1 cellular context compared by ENCODE assay signal in genomic region chr22:26589845-26590524, GRCh38.
TF ChIP-seq lines count a peak whose summit lies in the region.

Gene TPST2, minus strand, starts transcription at chr22:26590132. Its CDS starts 48,502 bp downstream, at chr22:26541630.

TF ChIP-seq in WTC11, 78 proteins besides CTCF, POLR2A, EP300 and RAD21 (continued from another document):
- TF ChIP-seq TP53 (CRISPR knock-in tag; IDR thresholded peaks at IDR 0.05) (peak; percentile 77; the same call in 1 of the 2 replicates), ZNF317 (CRISPR knock-in tag; IDR thresholded peaks at IDR 0.05; ENCODE audit: borderline replicate concordance, low read depth) (no peak), NFATC4 (CRISPR knock-in tag; IDR thresholded peaks at IDR 0.05) (no peak), HMGA2 (CRISPR knock-in tag; IDR thresholded peaks at IDR 0.05) (no peak), JAZF1 (CRISPR knock-in tag; IDR thresholded peaks at IDR 0.05) (no peak), TEAD1 (CRISPR knock-in tag; IDR thresholded peaks at IDR 0.05) (0 out of 2 replicates have a peak, but pooled peaks have one; percentile 64), ZNF232 (CRISPR knock-in tag; IDR thresholded peaks at IDR 0.05) (no peak), SP1 (CRISPR knock-in tag; conservative IDR thresholded peaks at IDR 0.05) (peak; percentile 79), IRF1 (CRISPR knock-in tag; IDR thresholded peaks at IDR 0.05) (no peak)
- TF ChIP-seq, protein P1, sequence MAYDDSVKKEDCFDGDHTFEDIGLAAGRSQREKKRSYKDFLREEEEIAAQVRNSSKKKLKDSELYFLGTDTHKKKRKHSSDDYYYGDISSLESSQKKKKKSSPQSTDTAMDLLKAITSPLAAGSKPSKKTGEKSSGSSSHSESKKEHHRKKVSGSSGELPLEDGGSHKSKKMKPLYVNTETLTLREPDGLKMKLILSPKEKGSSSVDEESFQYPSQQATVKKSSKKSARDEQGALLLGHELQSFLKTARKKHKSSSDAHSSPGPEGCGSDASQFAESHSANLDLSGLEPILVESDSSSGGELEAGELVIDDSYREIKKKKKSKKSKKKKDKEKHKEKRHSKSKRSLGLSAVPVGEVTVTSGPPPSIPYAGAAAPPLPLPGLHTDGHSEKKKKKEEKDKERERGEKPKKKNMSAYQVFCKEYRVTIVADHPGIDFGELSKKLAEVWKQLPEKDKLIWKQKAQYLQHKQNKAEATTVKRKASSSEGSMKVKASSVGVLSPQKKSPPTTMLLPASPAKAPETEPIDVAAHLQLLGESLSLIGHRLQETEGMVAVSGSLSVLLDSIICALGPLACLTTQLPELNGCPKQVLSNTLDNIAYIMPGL (CRISPR knock-in tag; IDR thresholded peaks at IDR 0.05): no peak
